21 cellular contexts compared by ENCODE assay signal in genomic region chr21:27390384-27390783, GRCh38.
DNase-seq lines count a peak whose midpoint lies in the region; ATAC-seq, FAIRE-seq and TF ChIP-seq lines count a peak whose summit lies in the region.
"Had no signal": no experiment of that assay in that cellular context is flagged by ENCODE, and none has a peak within 500 bp of the region (broad histone marks: within the 10 kb centered on the region; RNA-seq: fewer than 3 reads in every experiment).

No MANE protein-coding gene starts in this region.

- H3K9me3 ChIP-seq in IMR-90 (ENCODE audit: control insufficient read depth, insufficient read depth, low read length) = no peaks in the 10 kb centered on the region
- no peaks in the 10 kb centered on the region for H3K9me3 ChIP-seq in endothelial cell of umbilical vein (replicated peaks; ENCODE audit: control insufficient read depth, insufficient read depth, low read length)
- no peaks in the 10 kb centered on the region for H3K9me3 ChIP-seq in osteoblast (ENCODE audit: low read depth, low read length)
- H3K9me3 ChIP-seq: A549, Caco-2 had no signal

- ATAC-seq in GM23338 = no peak
- no peak for ATAC-seq in IMR-90 (ENCODE audit: low read depth)
- no peak for ATAC-seq in GM21447 (IDR thresholded peaks at IDR 0.05; ENCODE audit: unreplicated experiment)
- ATAC-seq: A549, HCT116 had no signal

- no peak overlapping the region; the same call in 2 of the 3 replicates for H2BK15ac ChIP-seq in IMR-90 (ENCODE audit: low read depth, low read length)
- no peak overlapping the region for H2BK15ac ChIP-seq in mesendoderm (replicated peaks; ENCODE audit: low read depth)

- H3K56ac ChIP-seq in IMR-90 (ENCODE audit: extremely low read depth, insufficient read depth, low read length) (no peak overlapping the region), mesendoderm (ENCODE audit: low read length) (no peak overlapping the region)

- DNase-seq in GM23338 (ENCODE audit: low spot score) (no peak), IMR-90 (no peak), endothelial cell of umbilical vein (ENCODE audit: low read depth, low spot score) (peak; percentile 24), osteoblast (ENCODE audit: insufficient read length, low spot score, missing footprints) (no peak), mesendoderm (no peak), H7 (no peak)
- DNase-seq: AML-193; Caco-2; CD4-positive, alpha-beta T cell; GM23248; HFFc6 had no signal

- no peak overlapping the region for H3K9ac ChIP-seq in IMR-90 (ENCODE audit: low read depth, low read length)
- no peak overlapping the region for H3K9ac ChIP-seq in endothelial cell of umbilical vein (replicated peaks; ENCODE audit: extremely low read depth, insufficient read depth, low read length)
- no peak overlapping the region for H3K9ac ChIP-seq in mesendoderm (ENCODE audit: low read length)
- H3K9ac ChIP-seq: GM23248 had no signal

- H3K4me3 ChIP-seq in GM23338 (no peak overlapping the region), IMR-90 (ENCODE audit: insufficient read depth, low read depth, low read length) (no peak overlapping the region), endothelial cell of umbilical vein (replicated peaks in 1 of 3; ENCODE audit: insufficient read depth in 1 of 3, low read depth in 1 of 3, low read length in 3 of 3) (no peak overlapping the region), osteoblast (ENCODE audit: insufficient read depth, low read length) (no peak overlapping the region), mesendoderm (ENCODE audit: low read length) (no peak overlapping the region), H7 (ENCODE audit: insufficient read depth, low read depth, low read length) (no peak overlapping the region)
- H3K4me3 ChIP-seq: A549, GM23248 had no signal

- no peaks in the 10 kb centered on the region for H3F3A ChIP-seq in GM23338 (replicated peaks; ENCODE audit: low read depth)

- H3K27ac ChIP-seq in GM23338 (ENCODE audit: low read depth) (no peak overlapping the region), IMR-90 (ENCODE audit: insufficient read depth, low read length) (no peak overlapping the region), endothelial cell of umbilical vein (ENCODE audit: insufficient read depth, low read depth, low read length) (no peak overlapping the region), osteoblast (ENCODE audit: low read depth, low read length) (no peak overlapping the region), mesendoderm (ENCODE audit: low read depth, low read length) (no peak overlapping the region)
- H3K27ac ChIP-seq: A549, C4-2B, GM23248 had no signal

- no peak overlapping the region for H2BK120ac ChIP-seq in IMR-90 (ENCODE audit: low read depth, low read length)
- H2BK120ac ChIP-seq in mesendoderm (ENCODE audit: low read depth, low read length) = no peak overlapping the region

- WGBS in IMR-90 (ENCODE audit: extremely low coverage in 2 of 2, insufficient read length in 1 of 2), 2 experiments = no CpG with 5 or more reads among the region's 2 CpGs
- no CpG with 5 or more reads among the region's 2 CpGs for WGBS in mesendoderm (ENCODE audit: extremely low coverage, insufficient coverage, low lambda C conversion rate)

- intact Hi-C loops in IMR-90 (cut with micrococcal nuclease) (no loop called here), endothelial cell of umbilical vein (cut with micrococcal nuclease) (no loop called here)

- H3K79me2 ChIP-seq in GM23338 (replicated peaks; ENCODE audit: insufficient read depth) = no peaks in the 10 kb centered on the region
- H3K79me2 ChIP-seq in endothelial cell of umbilical vein (ENCODE audit: control insufficient read depth, insufficient read depth, low read length) = no peaks in the 10 kb centered on the region
- H3K79me2 ChIP-seq in osteoblast (ENCODE audit: insufficient read depth, low read length) = no peaks in the 10 kb centered on the region
- H3K79me2 ChIP-seq in mesendoderm (ENCODE audit: control insufficient read depth, insufficient read depth, low read length) = no peaks in the 10 kb centered on the region

- H4K8ac ChIP-seq in IMR-90 (ENCODE audit: low read depth in 2 of 2, low read length in 2 of 2) (no peak overlapping the region), mesendoderm (ENCODE audit: low read depth, low read length) (no peak overlapping the region)

- H2AFZ ChIP-seq in GM23338 (peak overlapping the region; percentile 30; the same call in 1 of the 2 replicates), IMR-90 (replicated peaks; ENCODE audit: low read length, poor library complexity) (no peak overlapping the region), endothelial cell of umbilical vein (ENCODE audit: low read depth, low read length) (no peak overlapping the region), osteoblast (ENCODE audit: low read length) (peak overlapping the region; percentile 38)
- H2AFZ ChIP-seq: GM23248 had no signal

- FAIRE-seq in endothelial cell of umbilical vein (lab: Jason Lieb, UNC) = no peak
- FAIRE-seq: A549, D721Med, G401.6, GM12891, GM19239, H54 had no signal

- CTCF ChIA-PET in IMR-90 (lab: Yijun Ruan, JAX) = no interaction called here
- CTCF ChIA-PET in endothelial cell of umbilical vein (lab: Charles Lee) = no interaction called here

- H3K27me3 Mint-ChIP-seq in GM23338 (ENCODE audit: insufficient read depth, low read depth, poor library complexity) = no peaks in the 10 kb centered on the region
- H3K27me3 Mint-ChIP-seq: CD4-positive, alpha-beta T cell; IgD-negative memory B cell had no signal

- BruUV-seq in IMR-90 (replicated peaks; lab: Mats Ljungman, UMichigan) (no TSS peak), endothelial cell of umbilical vein (replicated peaks; lab: Mats Ljungman, UMichigan) (no TSS peak)

- POLR2A ChIA-PET in IMR-90 (lab: Charles Lee; ENCODE audit: unreplicated experiment) (no interaction called here), endothelial cell of umbilical vein (lab: Charles Lee) (interaction anchor here (0.7 kb wide), 1 partner anchor 179 kb away, joined by 3 read pairs; no protein-coding TSS in a partner anchor)

- no peak overlapping the region for H4K5ac ChIP-seq in IMR-90 (ENCODE audit: low read depth, low read length)
- H4K5ac ChIP-seq in mesendoderm (ENCODE audit: low read length) = no peak overlapping the region

- in situ Hi-C loops in IMR-90 (cut with MboI; ENCODE audit: low sequenced_read_pairs) = no loop called here

- H3K23ac ChIP-seq in IMR-90 (ENCODE audit: low read depth, low read length) (no peak overlapping the region), mesendoderm (ENCODE audit: low read length) (no peak overlapping the region)

- H3K4me3 Mint-ChIP-seq in GM23338 = no peak overlapping the region
- H3K4me3 Mint-ChIP-seq: CD4-positive, alpha-beta T cell; HFFc6; IgD-negative memory B cell had no signal

- H3K27ac Mint-ChIP-seq in GM23338 = no peak overlapping the region
- H3K27ac Mint-ChIP-seq: CD4-positive, alpha-beta T cell; HFFc6; IgD-negative memory B cell had no signal

- H3K4me1 Mint-ChIP-seq in GM23338 = peaks cover 2% of the 10 kb centered on the region; the same call in 2 of the 3 replicates
- H3K4me1 Mint-ChIP-seq: IgD-negative memory B cell had no signal

- dilution Hi-C loops in IMR-90 (cut with HindIII; ENCODE audit: low sequenced_read_pairs, unreplicated experiment) = no loop called here
- dilution Hi-C loops in endothelial cell of umbilical vein (cut with MboI; ENCODE audit: extremely low pct_ligation_motif_present, low sequenced_read_pairs) = no loop called here

- H3K36me3 ChIP-seq in GM23338 (ENCODE audit: insufficient read depth) = no peaks in the 10 kb centered on the region
- H3K36me3 ChIP-seq in IMR-90 (ENCODE audit: control insufficient read depth, insufficient read depth, low read length) = no peaks in the 10 kb centered on the region
- no peaks in the 10 kb centered on the region for H3K36me3 ChIP-seq in endothelial cell of umbilical vein (ENCODE audit: control insufficient read depth in 2 of 2, extremely low read depth in 1 of 2, insufficient read depth in 2 of 2, low read length in 2 of 2)
- H3K36me3 ChIP-seq in osteoblast (ENCODE audit: insufficient read depth, low read length) = no peaks in the 10 kb centered on the region
- H3K36me3 ChIP-seq in mesendoderm (ENCODE audit: control insufficient read depth, insufficient read depth, low read length) = no peaks in the 10 kb centered on the region
- H3K36me3 ChIP-seq in H7 (replicated peaks; ENCODE audit: control insufficient read depth, insufficient read depth, low read length) = no peaks in the 10 kb centered on the region

- H2AK9ac ChIP-seq in IMR-90 (replicated peaks; ENCODE audit: low read depth, low read length, poor library complexity) = no peak overlapping the region

- no peak for TF ChIP-seq CTCF in GM23338 (conservative IDR thresholded peaks at IDR 0.05; ENCODE audit: low read depth in 2 of 2)
- no peak for TF ChIP-seq CTCF in IMR-90 (conservative IDR thresholded peaks at IDR 0.05; ENCODE audit: low read depth, low read length)
- TF ChIP-seq CTCF in endothelial cell of umbilical vein (IDR thresholded peaks at IDR 0.05; ENCODE audit: extremely low read depth in 1 of 2, insufficient read depth in 1 of 2, low read depth in 1 of 2, low read length in 2 of 2) = no peak
- TF ChIP-seq CTCF in osteoblast (IDR thresholded peaks at IDR 0.05; ENCODE audit: extremely low read depth, low read depth, low read length) = no peak

- H4K91ac ChIP-seq in IMR-90 (ENCODE audit: insufficient read depth, low read depth, low read length) = no peak overlapping the region

- H3K4ac ChIP-seq in IMR-90 (ENCODE audit: low read depth, low read length) (no peak overlapping the region), mesendoderm (ENCODE audit: low read depth, low read length) (no peak overlapping the region)

- H3K9me1 ChIP-seq in IMR-90 (ENCODE audit: insufficient read depth, low read length) (no peaks in the 10 kb centered on the region), endothelial cell of umbilical vein (replicated peaks; ENCODE audit: control insufficient read depth, extremely low read depth, insufficient read depth, low read length) (no peaks in the 10 kb centered on the region)

- no peaks in the 10 kb centered on the region for H3K9me2 ChIP-seq in GM23338 (ENCODE audit: insufficient read depth)

- peak overlapping the region; percentile 31; the same call in 1 of the 2 replicates for H3K14ac ChIP-seq in IMR-90 (replicated peaks; ENCODE audit: low read depth, low read length)

- H2AK5ac ChIP-seq in IMR-90 (ENCODE audit: low read depth, low read length) (no peak overlapping the region), mesendoderm (ENCODE audit: low read length) (no peak overlapping the region)

- TF ChIP-seq RAD21 in IMR-90 (IDR thresholded peaks at IDR 0.05; ENCODE audit: low read length) = no peak

- TF ChIP-seq POLR2A in IMR-90 (IDR thresholded peaks at IDR 0.05; ENCODE audit: low read depth, low read length) (no peak), endothelial cell of umbilical vein (IDR thresholded peaks at IDR 0.05; ENCODE audit: low read depth, low read length) (no peak)

- peaks cover 5% of the 10 kb centered on the region; the same call in 2 of the 3 replicates for H3K36me3 Mint-ChIP-seq in GM23338 (ENCODE audit: low read depth)
- H3K36me3 Mint-ChIP-seq: IgD-negative memory B cell had no signal

- H2BK5ac ChIP-seq in IMR-90 (ENCODE audit: low read depth, low read length, poor library complexity, severe bottlenecking) (no peak overlapping the region), mesendoderm (ENCODE audit: low read length) (no peak overlapping the region)

- no peaks in the 10 kb centered on the region for H3K27me3 ChIP-seq in GM23338 (ENCODE audit: insufficient read depth)
- no peaks in the 10 kb centered on the region for H3K27me3 ChIP-seq in IMR-90 (ENCODE audit: control insufficient read depth, insufficient read depth, low read length)
- no peaks in the 10 kb centered on the region for H3K27me3 ChIP-seq in endothelial cell of umbilical vein (ENCODE audit: control insufficient read depth in 2 of 2, insufficient read depth in 2 of 2, low read length in 2 of 2)
- no peaks in the 10 kb centered on the region for H3K27me3 ChIP-seq in osteoblast (ENCODE audit: insufficient read depth, low read length)
- no peaks in the 10 kb centered on the region for H3K27me3 ChIP-seq in mesendoderm (ENCODE audit: insufficient read depth, low read length, poor library complexity)
- H3K27me3 ChIP-seq in H7 (ENCODE audit: control insufficient read depth, insufficient read depth, low read length) = no peaks in the 10 kb centered on the region

- no peak overlapping the region for H3K18ac ChIP-seq in IMR-90 (ENCODE audit: low read depth, low read length)
- H3K18ac ChIP-seq in mesendoderm (ENCODE audit: low read length) = no peak overlapping the region

- H3K4me2 ChIP-seq in GM23338 (no peak overlapping the region), IMR-90 (ENCODE audit: low read depth, low read length) (no peak overlapping the region), endothelial cell of umbilical vein (ENCODE audit: insufficient read depth, low read length) (no peak overlapping the region), osteoblast (ENCODE audit: insufficient read depth, low read length) (no peak overlapping the region), mesendoderm (ENCODE audit: low read length) (no peak overlapping the region)
- H3K4me2 ChIP-seq: A549 had no signal

- H3K9me3 Mint-ChIP-seq in GM23338 = peaks cover 6% of the 10 kb centered on the region
- H3K9me3 Mint-ChIP-seq: CD4-positive, alpha-beta T cell; HFFc6 had no signal

- H4K20me1 ChIP-seq in GM23338 (replicated peaks; ENCODE audit: insufficient read depth) (no peaks in the 10 kb centered on the region), IMR-90 (ENCODE audit: insufficient read depth, low read length) (no peaks in the 10 kb centered on the region), endothelial cell of umbilical vein (replicated peaks; ENCODE audit: control insufficient read depth, extremely low read depth, insufficient read depth, low read length) (no peaks in the 10 kb centered on the region), osteoblast (ENCODE audit: insufficient read depth, low read length) (no peaks in the 10 kb centered on the region)

- H3K4me1 ChIP-seq in GM23338 (ENCODE audit: insufficient read depth) = peaks cover 5% of the 10 kb centered on the region; the same call in 1 of the 2 replicates
- no peaks in the 10 kb centered on the region for H3K4me1 ChIP-seq in IMR-90 (ENCODE audit: control insufficient read depth, insufficient read depth, low read length)
- H3K4me1 ChIP-seq in endothelial cell of umbilical vein (ENCODE audit: control insufficient read depth, extremely low read depth, insufficient read depth, low read length) = no peaks in the 10 kb centered on the region
- H3K4me1 ChIP-seq in osteoblast (ENCODE audit: insufficient read depth, low read length) = peaks cover 3% of the 10 kb centered on the region
- H3K4me1 ChIP-seq in mesendoderm (ENCODE audit: control insufficient read depth, low read depth, low read length) = no peaks in the 10 kb centered on the region
- H3K4me1 ChIP-seq: A549, Caco-2 had no signal

- H3K79me1 ChIP-seq in IMR-90 (ENCODE audit: low read depth in 1 of 2, low read length in 2 of 2) = no peaks in the 10 kb centered on the region
- H3K79me1 ChIP-seq in mesendoderm (ENCODE audit: low read length) = no peaks in the 10 kb centered on the region

- no peak overlapping the region for H2BK20ac ChIP-seq in IMR-90 (ENCODE audit: low read depth, low read length)

Comparison
In these comparisons a context has a peak if more than half of its experiments do, and no peak if none do; other contexts are left out.
1. H2AFZ ChIP-seq: peak in GM23338 (single experiment) and osteoblast (single experiment); none in IMR-90 (single experiment) and endothelial cell of umbilical vein (single experiment).